In genomic region chr11:94524293-94524692, GRCh38 we compare ENCODE assay signal across 39 cellular contexts. TPM values are rescaled to one million over a fixed set of nuclear protein-coding genes. Genes with fewer than 3 reads are reported as not detected.
"Had no signal": no experiment of that assay in that cellular context is flagged by ENCODE, and none has a peak within 500 bp of the region (broad histone marks: within the 10 kb centered on the region; RNA-seq: fewer than 3 reads in every experiment).

No MANE protein-coding gene starts in this region.

- H3K36me3 ChIP-seq: ascending aorta, cardiac muscle cell had no signal

- H3K27ac Mint-ChIP-seq: activated B cell treated with CpG ODN at 0.5 μM for 24 hours; activated CD4-positive, alpha-beta memory T cell treated with anti-CD3 and anti-CD28 coated beads for 36 hours; activated CD4-positive, alpha-beta T cell treated with anti-CD3 and anti-CD28 coated beads, Interleukin-2, amount 10 ng/mL, durations not matched to agents 24 days and 14 days; activated CD8-positive, alpha-beta T cell treated with anti-CD3 and anti-CD28 coated beads for 36 hours; activated naive CD4-positive, alpha-beta T cell treated with anti-CD3 and anti-CD28 coated beads for 36 hours; activated naive CD4-positive, alpha-beta T cell treated with anti-CD3 and anti-CD28 coated beads, Interleukin-2, amount 50 U/mL, for 72 hours; activated naive CD8-positive, alpha-beta T cell treated with anti-CD3 and anti-CD28 coated beads for 36 hours; activated T-cell treated with anti-CD3 and anti-CD28 coated beads, Interleukin-2, amount 50 U/mL, for 72 hours; activated T-helper 1 cell treated with anti-CD3 and anti-CD28 coated beads, Interleukin-12 subunit alpha, Interleukin-12 subunit beta, Interleukin-2, Interleukin-4 antibody, amounts not matched to agents 30 ng/mL and 10 ng/mL and 1 ng/mL, durations not matched to agents 14 hours and 24 hours and 36 hours; activated T-helper 17 cell treated with anti-CD3 and anti-CD28 coated beads, Interleukin-2, amount 50 U/mL, for 72 hours; brain; T-helper 1 cell treated with Interleukin-12 subunit alpha and Interleukin-12 subunit beta and Interleukin-4 antibody, amounts not matched to agents 30 μg/mL and 1 μg/mL, for 36 hours; T-helper 2 cell treated with Interferon-gamma antibody and Interleukin-4, amounts not matched to agents 5 μg/mL and 100 μg/mL, for 36 hours had no signal

- H3K27me3 ChIP-seq: ascending aorta, cardiac muscle cell had no signal

- H3K9me3 ChIP-seq: ascending aorta had no signal

- H3K9me3 Mint-ChIP-seq: activated B cell treated with CpG ODN at 0.5 μM for 24 hours; activated CD4-positive, alpha-beta memory T cell treated with anti-CD3 and anti-CD28 coated beads for 36 hours; activated CD4-positive, alpha-beta T cell treated with anti-CD3 and anti-CD28 coated beads, Interleukin-2, amount 10 ng/mL, durations not matched to agents 24 days and 14 days; activated CD8-positive, alpha-beta T cell treated with anti-CD3 and anti-CD28 coated beads for 36 hours; activated naive CD4-positive, alpha-beta T cell treated with anti-CD3 and anti-CD28 coated beads for 36 hours; activated naive CD4-positive, alpha-beta T cell treated with anti-CD3 and anti-CD28 coated beads, Interleukin-2, amount 50 U/mL, for 72 hours; activated naive CD8-positive, alpha-beta T cell treated with anti-CD3 and anti-CD28 coated beads for 36 hours; activated T-cell treated with anti-CD3 and anti-CD28 coated beads, Interleukin-2, amount 50 U/mL, for 4 hours; activated T-cell treated with anti-CD3 and anti-CD28 coated beads, Interleukin-2, amount 50 U/mL, for 72 hours; activated T-helper 1 cell treated with anti-CD3 and anti-CD28 coated beads, Interleukin-12 subunit alpha, Interleukin-12 subunit beta, Interleukin-2, Interleukin-4 antibody, amounts not matched to agents 30 ng/mL and 10 ng/mL and 1 ng/mL, durations not matched to agents 14 hours and 24 hours and 36 hours; activated T-helper 17 cell treated with anti-CD3 and anti-CD28 coated beads, Interleukin-2, amount 50 U/mL, for 72 hours; brain; central memory CD8-positive, alpha-beta T cell; T-helper 1 cell treated with Interleukin-12 subunit alpha and Interleukin-12 subunit beta and Interleukin-4 antibody, amounts not matched to agents 30 μg/mL and 1 μg/mL, for 36 hours; T-helper 2 cell treated with Interferon-gamma antibody and Interleukin-4, amounts not matched to agents 5 μg/mL and 100 μg/mL, for 36 hours had no signal

- H3K4me3 Mint-ChIP-seq: activated B cell treated with CpG ODN at 0.5 μM for 24 hours; activated CD4-positive, alpha-beta memory T cell treated with anti-CD3 and anti-CD28 coated beads for 36 hours; activated CD4-positive, alpha-beta T cell treated with anti-CD3 and anti-CD28 coated beads, Interleukin-2, amount 10 ng/mL, durations not matched to agents 24 days and 14 days; activated CD8-positive, alpha-beta T cell treated with anti-CD3 and anti-CD28 coated beads for 36 hours; activated naive CD4-positive, alpha-beta T cell treated with anti-CD3 and anti-CD28 coated beads for 36 hours; activated naive CD8-positive, alpha-beta T cell treated with anti-CD3 and anti-CD28 coated beads for 36 hours; activated T-cell treated with anti-CD3 and anti-CD28 coated beads, Interleukin-2, amount 50 U/mL, for 4 hours; activated T-cell treated with anti-CD3 and anti-CD28 coated beads, Interleukin-2, amount 50 U/mL, for 72 hours; activated T-helper 1 cell treated with anti-CD3 and anti-CD28 coated beads, Interleukin-12 subunit alpha, Interleukin-12 subunit beta, Interleukin-2, Interleukin-4 antibody, amounts not matched to agents 30 ng/mL and 10 ng/mL and 1 ng/mL, durations not matched to agents 14 hours and 24 hours and 36 hours; activated T-helper 17 cell treated with anti-CD3 and anti-CD28 coated beads, Interleukin-2, amount 50 U/mL, for 72 hours; brain; central memory CD8-positive, alpha-beta T cell; T-helper 1 cell treated with Interleukin-12 subunit alpha and Interleukin-12 subunit beta and Interleukin-4 antibody, amounts not matched to agents 30 μg/mL and 1 μg/mL, for 36 hours; T-helper 2 cell treated with Interferon-gamma antibody and Interleukin-4, amounts not matched to agents 5 μg/mL and 100 μg/mL, for 36 hours had no signal

- H3K4me1 Mint-ChIP-seq: activated B cell treated with CpG ODN at 0.5 μM for 24 hours; activated CD4-positive, alpha-beta T cell treated with anti-CD3 and anti-CD28 coated beads, Interleukin-2, amount 10 ng/mL, durations not matched to agents 24 days and 14 days; activated naive CD8-positive, alpha-beta T cell treated with anti-CD3 and anti-CD28 coated beads for 36 hours; activated T-helper 17 cell treated with anti-CD3 and anti-CD28 coated beads, Interleukin-2, amount 50 U/mL, for 72 hours; central memory CD8-positive, alpha-beta T cell had no signal

- H3K4me3 ChIP-seq: ascending aorta, cardiac muscle cell had no signal

- H3K36me3 Mint-ChIP-seq: activated CD4-positive, alpha-beta memory T cell treated with anti-CD3 and anti-CD28 coated beads for 36 hours; activated naive CD4-positive, alpha-beta T cell treated with anti-CD3 and anti-CD28 coated beads, Interleukin-2, amount 50 U/mL, for 72 hours; activated naive CD8-positive, alpha-beta T cell treated with anti-CD3 and anti-CD28 coated beads for 36 hours; brain had no signal

- DNase-seq: activated B cell treated with CpG ODN at 0.5 μM for 24 hours; activated CD4-positive, alpha-beta memory T cell treated with anti-CD3 and anti-CD28 coated beads for 36 hours; activated CD4-positive, alpha-beta T cell treated with anti-CD3 and anti-CD28 coated beads for 4 hours; activated CD4-positive, alpha-beta T cell treated with anti-CD3 and anti-CD28 coated beads, Interleukin-2, amount 10 ng/mL, durations not matched to agents 24 days and 14 days; activated CD4-positive, alpha-beta T cell treated with anti-CD3 and anti-CD28 coated beads, Interleukin-2, amount 50 U/mL, for 1 hour; activated CD4-positive, alpha-beta T cell treated with anti-CD3 and anti-CD28 coated beads, Interleukin-2, amount 50 U/mL, for 4 hours; activated CD4-positive, CD25-positive, alpha-beta regulatory T cell treated with anti-CD3 and anti-CD28 coated beads, Interleukin-2, amount 50 U/mL, for 72 hours; activated CD8-positive, alpha-beta memory T cell treated with anti-CD3 and anti-CD28 coated beads, Interleukin-2, amount 50 U/mL, for 4 hours; activated CD8-positive, alpha-beta T cell treated with anti-CD3 and anti-CD28 coated beads for 36 hours; activated effector memory CD4-positive, alpha-beta T cell treated with anti-CD3 and anti-CD28 coated beads, Interleukin-2, amount 50 U/mL, for 16 hours; activated gamma-delta T cell treated with Interleukin-2 at 50 U/mL for 16 hours; activated naive CD4-positive, alpha-beta T cell; activated naive CD4-positive, alpha-beta T cell treated with anti-CD3 and anti-CD28 coated beads for 36 hours; activated naive CD4-positive, alpha-beta T cell treated with anti-CD3 and anti-CD28 coated beads, Interleukin-2, amount 50 U/mL, for 16 hours; activated naive CD8-positive, alpha-beta T cell treated with anti-CD3 and anti-CD28 coated beads for 36 hours; activated T-cell treated with anti-CD3 and anti-CD28 coated beads for 4 hours; activated T-cell treated with anti-CD3 and anti-CD28 coated beads, Interleukin-2, amount 50 U/mL, for 1 hour; activated T-cell treated with anti-CD3 and anti-CD28 coated beads, Interleukin-2, amount 50 U/mL, for 4 hours; activated T-cell treated with anti-CD3 and anti-CD28 coated beads, Interleukin-2, amount 50 U/mL, for 72 hours; amygdala; anterior cingulate cortex; caudate nucleus; cerebellar nuclear complex; T-helper 1 cell; T-helper 2 cell; T-helper 9 cell had no signal

- H3K27ac ChIP-seq: ascending aorta, cardiac muscle cell, VCaP had no signal

- H3K4me1 ChIP-seq: ascending aorta had no signal

- ATAC-seq: activated CD8-positive, alpha-beta T cell treated with anti-CD3 and anti-CD28 coated beads for 36 hours; activated naive CD4-positive, alpha-beta T cell treated with anti-CD3 and anti-CD28 coated beads, Interleukin-2, amount 50 U/mL, for 72 hours; activated T-cell treated with anti-CD3 and anti-CD28 coated beads, Interleukin-2, amount 50 U/mL, for 4 hours; activated T-cell treated with anti-CD3 and anti-CD28 coated beads, Interleukin-2, amount 50 U/mL, for 72 hours; activated T-helper 17 cell treated with anti-CD3 and anti-CD28 coated beads, Interleukin-2, amount 50 U/mL, for 72 hours had no signal

RNA-seq across cellular contexts. Expression of gene C11orf97, which starts 12.0 kb away (rescaled TPM):
- total RNA-seq: activated B cell treated with CpG ODN at 0.5 μM for 24 hours; activated CD4-positive, alpha-beta memory T cell treated with anti-CD3 and anti-CD28 coated beads for 36 hours; activated CD4-positive, alpha-beta T cell treated with anti-CD3 and anti-CD28 coated beads, Interleukin-2, amount 10 ng/mL, durations not matched to agents 24 days and 14 days; activated CD8-positive, alpha-beta memory T cell treated with anti-CD3 and anti-CD28 coated beads for 36 hours; activated CD8-positive, alpha-beta T cell treated with anti-CD3 and anti-CD28 coated beads for 36 hours; activated naive CD4-positive, alpha-beta T cell treated with anti-CD3 and anti-CD28 coated beads for 36 hours; activated naive CD4-positive, alpha-beta T cell treated with anti-CD3 and anti-CD28 coated beads, Interleukin-2, amount 50 U/mL, for 72 hours; activated naive CD8-positive, alpha-beta T cell treated with anti-CD3 and anti-CD28 coated beads for 36 hours; activated T-cell treated with anti-CD3 and anti-CD28 coated beads, Interleukin-2, amount 50 U/mL, for 4 hours; activated T-cell treated with anti-CD3 and anti-CD28 coated beads, Interleukin-2, amount 50 U/mL, for 72 hours; activated T-helper 1 cell treated with anti-CD3 and anti-CD28 coated beads, Interleukin-12 subunit alpha, Interleukin-12 subunit beta, Interleukin-2, Interleukin-4 antibody, amounts not matched to agents 30 ng/mL and 10 ng/mL and 1 ng/mL, durations not matched to agents 14 hours and 24 hours and 36 hours; activated T-helper 17 cell treated with anti-CD3 and anti-CD28 coated beads, Interleukin-2, amount 50 U/mL, for 72 hours; ascending aorta; bronchial epithelial cell; cardiac muscle cell; chondrocyte had no signal
- polyA plus RNA-seq: cardiac muscle cell had no signal
